8 cellular contexts compared by ENCODE assay signal in genomic region chr5:121962347-121962670, GRCh38. TPM values are rescaled to one million over a fixed set of nuclear protein-coding genes. Genes with fewer than 3 reads are reported as not detected.
A peak's percentile ranks its signal among the peaks of the same experiment; 100 is the strongest.
DNase-seq lines count a peak whose midpoint lies in the region; ATAC-seq, FAIRE-seq and TF ChIP-seq lines count a peak whose summit lies in the region.

No MANE protein-coding gene starts in this region.

- DNase-seq in SIG-M5 treated with dmso at 0.1 percent for 504 hours (lab: John Stamatoyannopoulos, UW; ENCODE audit: unreplicated experiment) (peak; percentile 40), SIG-M5 (lab: John Stamatoyannopoulos, UW) (no peak), OCI-M1 (lab: John Stamatoyannopoulos, UW) (peak; percentile 15), esophagus squamous epithelium (lab: John Stamatoyannopoulos, UW) (no peak), sciatic nerve (ENCODE audit: low spot score) (no peak), NCI-H1694 (lab: John Stamatoyannopoulos, UW) (no peak), RCC 7860 (ENCODE audit: low spot score) (no peak)

- H3K27ac ChIP-seq in esophagus squamous epithelium, result peak overlapping the region; percentile 73 to 87 (median 82)

- H3K4me1 ChIP-seq in esophagus squamous epithelium, result peaks cover 11 to 26% (median 11%) of the 10 kb centered on the region in 3 donors

- ATAC-seq in HG02678 (IDR thresholded peaks at IDR 0.05; ENCODE audit: unreplicated experiment) (peak; percentile 52), sciatic nerve (peak; percentile 15)

- FAIRE-seq in RCC 7860 (lab: Jason Lieb, UNC), result no peak

- intact Hi-C loops in esophagus squamous epithelium (cut with DNase I) (loop anchor here (10.0 kb wide), 1 partner anchor 132 kb away; no protein-coding TSS in a partner anchor), sciatic nerve (cut with DNase I) (no loop called here)

- no peak for TF ChIP-seq POLR2A in esophagus squamous epithelium (IDR thresholded peaks at IDR 0.05)

- no peaks in the 10 kb centered on the region for H3K9me3 ChIP-seq in esophagus squamous epithelium

- WGBS in esophagus squamous epithelium, 2 donors, result 0 to 1% methylated on average over 6 of the region's 6 CpGs

- TF ChIP-seq CTCF in esophagus squamous epithelium (IDR thresholded peaks at IDR 0.05), result no peak

- H3K36me3 ChIP-seq in esophagus squamous epithelium, result no peaks in the 10 kb centered on the region

- peak overlapping the region; percentile 59 to 92 (median 74) for H3K4me3 ChIP-seq in esophagus squamous epithelium

- peaks cover 0 to 6% (median 0%) of the 10 kb centered on the region in 4 donors for H3K27me3 ChIP-seq in esophagus squamous epithelium

RNA-seq across cellular contexts. Expression of gene SRFBP1, which starts 0.5 kb away (rescaled TPM):
- 10 to 100 TPM; 13.5 to 19.8 (median 14.4) TPM for total RNA-seq in esophagus squamous epithelium
- 16.1 TPM for total RNA-seq in sciatic nerve

Comparison
In these comparisons a context has a peak if more than half of its experiments do, and no peak if none do; other contexts are left out.
1. DNase-seq: peak in SIG-M5 treated with dmso at 0.1 percent for 504 hours (single experiment) and OCI-M1 (single experiment); none in SIG-M5 (single experiment), esophagus squamous epithelium (single experiment), sciatic nerve (single experiment), NCI-H1694 (single experiment) and RCC 7860 (single experiment).